Comparison of ENCODE assay signal across 8 cellular contexts in the genomic region with DNA sequence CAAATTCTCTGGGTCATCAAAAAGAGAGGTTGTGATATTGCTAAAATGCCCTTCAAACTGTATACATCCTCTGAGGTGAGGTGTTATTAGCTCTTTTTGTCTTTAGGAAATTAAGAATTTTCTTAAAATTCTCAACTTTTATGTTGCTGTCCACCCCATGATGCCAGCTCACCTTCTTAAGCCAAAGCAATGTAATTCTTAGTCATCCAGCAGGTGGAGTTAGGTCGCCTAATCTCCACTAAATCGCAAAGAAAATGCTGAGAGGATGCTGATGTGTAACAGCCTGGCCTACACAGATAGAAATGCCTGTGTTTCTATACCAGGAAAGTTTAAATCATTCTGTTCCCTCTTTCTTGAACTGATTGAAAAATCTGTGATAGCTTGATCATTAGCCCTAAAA.
DNase-seq lines count a peak whose midpoint lies in the region; ATAC-seq, FAIRE-seq and TF ChIP-seq lines count a peak whose summit lies in the region.

No MANE protein-coding gene starts in this region.

- no TSS peak for BruUV-seq in HepG2 (replicated peaks; lab: Mats Ljungman, UMichigan)

- ATAC-seq in GM18858 (IDR thresholded peaks at IDR 0.05; ENCODE audit: unreplicated experiment) (peak; percentile 86), HG02943 (IDR thresholded peaks at IDR 0.05; ENCODE audit: low read depth, unreplicated experiment) (peak; percentile 91), HepG2 (peak; percentile 88)

- H3K27me3 ChIP-seq in BJ (ENCODE audit: control insufficient read depth, insufficient read depth, low read length) (no peaks in the 10 kb centered on the region), HepG2 (ENCODE audit: control insufficient read depth in 1 of 2, insufficient read depth in 2 of 2, low read length in 2 of 2) (no peaks in the 10 kb centered on the region)

- in situ Hi-C loops in astrocyte of the cerebellum (cut with HindIII; ENCODE audit: low sequenced_read_pairs) (no loop called here), HepG2 (cut with HindIII; ENCODE audit: extremely low pct_ligation_motif_present, low pct_unique_long_range_greater_than_20kb) (no loop called here)

- TF ChIP-seq RAD21 in HepG2 (CRISPR knock-in tag; IDR thresholded peaks at IDR 0.05), result no peak

- no peak overlapping the region for H3K4me2 ChIP-seq in HepG2 (ENCODE audit: low read depth, low read length)

- TF ChIP-seq EP300 in HepG2 (IDR thresholded peaks at IDR 0.05; ENCODE audit: low read depth in 2 of 2, low read length in 2 of 2) (no peak), HepG2 (CRISPR knock-in tag; IDR thresholded peaks at IDR 0.05; ENCODE audit: borderline replicate concordance) (no peak)

- no peak for DNase-seq in BJ (ENCODE audit: low read depth)
- DNase-seq in NCI-H2081 (lab: John Stamatoyannopoulos, UW), result peak; percentile 70 to 88
- peak; percentile 53 for DNase-seq in astrocyte of the cerebellum (ENCODE audit: low read depth)
- peak; percentile 25 for DNase-seq in HepG2 (ENCODE audit: low spot score)
- no peak for DNase-seq in frontal cortex (ENCODE audit: low spot score in 2 of 2)
- DNase-seq in activated T-cell treated with anti-CD3 and anti-CD28 coated beads, Interleukin-2, amount 50 U/mL, for 1 hour, result no peak

- POLR2A ChIA-PET in BJ (lab: Charles Lee), result no interaction called here
- POLR2A ChIA-PET in HepG2 (lab: Yijun Ruan, JAX), result no interaction called here

- H3K36me3 ChIP-seq in BJ (ENCODE audit: control insufficient read depth, insufficient read depth, low read length) (no peaks in the 10 kb centered on the region), HepG2 (replicated peaks in 1 of 2; ENCODE audit: control insufficient read depth in 1 of 2, insufficient read depth in 2 of 2, low read length in 2 of 2) (no peaks in the 10 kb centered on the region)

- TF ChIP-seq CTCF in BJ (IDR thresholded peaks at IDR 0.05; ENCODE audit: insufficient read depth, low read depth, low read length) (peak; percentile 55), astrocyte of the cerebellum (IDR thresholded peaks at IDR 0.05; ENCODE audit: low read depth, low read length, missing control alignments) (peak; percentile 73), HepG2 (CRISPR knock-in tag; IDR thresholded peaks at IDR 0.05) (peak; percentile 60)

- WGBS in HepG2 (ENCODE audit: low lambda C conversion rate), result 0% methylated on average over 2 of the region's 2 CpGs

- no peak overlapping the region for H2AFZ ChIP-seq in HepG2 (ENCODE audit: low read length)

- intact Hi-C loops in HepG2 (cut with micrococcal nuclease; ENCODE audit: unreplicated experiment), result loop anchor here (1.0 to 2.0 kb wide), 3 partner anchors 11 to 923 kb away; a partner anchor contains a TSS

- H3K9ac ChIP-seq in HepG2 (ENCODE audit: insufficient read depth, low read depth, low read length), result no peak overlapping the region

- FAIRE-seq in HepG2 (lab: Jason Lieb, UNC) (peak; percentile 57), frontal cortex (lab: Jason Lieb, UNC) (no peak)

- H3K4me1 ChIP-seq in HepG2 (ENCODE audit: insufficient read depth, low read length), result no peaks in the 10 kb centered on the region

- H3K4me3 ChIP-seq in BJ (ENCODE audit: low read depth, low read length), result no peak overlapping the region
- no peak overlapping the region for H3K4me3 ChIP-seq in astrocyte of the cerebellum (ENCODE audit: low read depth, low read length)
- no peak overlapping the region for H3K4me3 ChIP-seq in HepG2 (replicated peaks in 1 of 3; ENCODE audit: insufficient read depth in 1 of 3, low read depth in 2 of 3, low read length in 3 of 3)

- H4K20me1 ChIP-seq in HepG2 (ENCODE audit: insufficient read depth, low read length), result no peaks in the 10 kb centered on the region

- no peak for TF ChIP-seq POLR2A in HepG2 (IDR thresholded peaks at IDR 0.05; ENCODE audit: insufficient read depth in 1 of 2, low read depth in 2 of 2, low read length in 2 of 2)

- no peaks in the 10 kb centered on the region for H3K79me2 ChIP-seq in HepG2 (ENCODE audit: insufficient read depth, low read length)

- CTCF ChIA-PET in BJ (lab: Yijun Ruan, JAX), result interaction anchor here (1.3 to 2.2 kb wide), 5 partner anchors 9 to 922 kb away, joined by 3 to 6 read pairs (median 5); a partner anchor contains a TSS
- CTCF ChIA-PET in HepG2 (lab: Yijun Ruan, JAX; ENCODE audit: low intra/inter-chr PET ratio, low total read pairs), result interaction anchor here (0.7 kb wide), 1 partner anchor 770 kb away, joined by 3 read pairs; a partner anchor contains a TSS

- H3K27ac ChIP-seq in HepG2 (ENCODE audit: extremely low read length, insufficient read depth, low read length), result no peak overlapping the region

- no peaks in the 10 kb centered on the region for H3K9me3 ChIP-seq in HepG2 (ENCODE audit: low read length)

TF ChIP-seq in HepG2, 621 proteins besides CTCF, POLR2A, EP300 and RAD21:
- TF ChIP-seq STAG1 (CRISPR knock-in tag; IDR thresholded peaks at IDR 0.05) (peak; percentile 55), SMC3 (IDR thresholded peaks at IDR 0.05; ENCODE audit: low read length) (peak; percentile 55), RARA (CRISPR knock-in tag; IDR thresholded peaks at IDR 0.05) (no peak)

Comparison
In these comparisons a context has a peak if more than half of its experiments do, and no peak if none do; other contexts are left out.
1. DNase-seq: peak in NCI-H2081 (2 of 2), astrocyte of the cerebellum (single experiment) and HepG2 (single experiment); none in BJ (single experiment), frontal cortex (0 of 2) and activated T-cell treated with anti-CD3 and anti-CD28 coated beads, Interleukin-2, amount 50 U/mL, for 1 hour (single experiment).
2. Peak in every context shown above with its lines, with median percentiles within 50 percentile points of each other: CTCF ChIP-seq and ATAC-seq.